In the genomic region with DNA sequence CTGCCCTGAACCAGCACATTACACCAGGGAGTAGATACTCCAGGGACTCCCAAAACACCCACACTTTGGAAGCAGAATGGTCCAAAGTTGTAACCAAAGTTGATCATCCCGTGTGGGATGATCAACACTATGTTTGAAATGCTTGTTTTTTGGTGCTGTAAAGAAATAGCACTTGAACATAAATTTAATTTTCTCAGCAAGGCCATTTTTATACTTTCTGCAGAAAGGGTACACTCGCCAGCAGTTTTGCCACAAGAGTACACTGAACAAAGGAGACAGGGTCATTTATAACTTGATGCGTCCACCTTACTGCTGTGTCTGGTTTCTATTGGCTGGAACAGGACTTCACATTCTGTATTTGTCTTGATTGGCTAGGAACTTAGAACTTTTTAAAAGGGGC, we compare ENCODE assay signal across 3 cellular contexts.
A peak's percentile ranks its signal among the peaks of the same experiment; 100 is the strongest.
TF ChIP-seq lines count a peak whose summit lies in the region.

No MANE protein-coding gene starts in this region.

TF ChIP-seq in HEK293, 187 proteins besides CTCF, POLR2A, EP300 and RAD21:
- peak; percentile 74 for TF ChIP-seq SETDB1 (IDR thresholded peaks at IDR 0.05; ENCODE audit: insufficient read length, low read length)

TF ChIP-seq in K562, 482 proteins besides CTCF, POLR2A, EP300 and RAD21:
- TF ChIP-seq TRIM28 (IDR thresholded peaks at IDR 0.05) (peak; percentile 96), XRCC3 (IDR thresholded peaks at IDR 0.05) (peak; percentile 65; the same call in 1 of the 2 replicates), ZNF280A (IDR thresholded peaks at IDR 0.05; ENCODE audit: low read depth, partially characterized antibody) (peak; percentile 95), CBX3 (IDR thresholded peaks at IDR 0.05; ENCODE audit: borderline replicate concordance in 1 of 2, low read length in 2 of 2) (peak in 1 of 2 experiments; percentile 66; a peak in 1 of 3 replicates), ZNF561 (CRISPR knock-in tag; conservative IDR thresholded peaks at IDR 0.05) (peak; percentile 80; the same call in 1 of the 2 replicates), ZEB2 (IDR thresholded peaks at IDR 0.05) (0 out of 2 replicates have a peak, but pooled peaks have one; percentile 42)
TF ChIP-seq in K562: peak in this region for 6; not testable (repeated sequence) for 476.

TF ChIP-seq in HepG2, 621 proteins besides CTCF, POLR2A, EP300 and RAD21:
- peak; percentile 51; the same call in 1 of the 2 replicates for TF ChIP-seq ZNF562 (CRISPR knock-in tag; IDR thresholded peaks at IDR 0.05; ENCODE audit: borderline replicate concordance)
